Comparison of ENCODE assay signal across 16 cellular contexts in the genomic region with DNA sequence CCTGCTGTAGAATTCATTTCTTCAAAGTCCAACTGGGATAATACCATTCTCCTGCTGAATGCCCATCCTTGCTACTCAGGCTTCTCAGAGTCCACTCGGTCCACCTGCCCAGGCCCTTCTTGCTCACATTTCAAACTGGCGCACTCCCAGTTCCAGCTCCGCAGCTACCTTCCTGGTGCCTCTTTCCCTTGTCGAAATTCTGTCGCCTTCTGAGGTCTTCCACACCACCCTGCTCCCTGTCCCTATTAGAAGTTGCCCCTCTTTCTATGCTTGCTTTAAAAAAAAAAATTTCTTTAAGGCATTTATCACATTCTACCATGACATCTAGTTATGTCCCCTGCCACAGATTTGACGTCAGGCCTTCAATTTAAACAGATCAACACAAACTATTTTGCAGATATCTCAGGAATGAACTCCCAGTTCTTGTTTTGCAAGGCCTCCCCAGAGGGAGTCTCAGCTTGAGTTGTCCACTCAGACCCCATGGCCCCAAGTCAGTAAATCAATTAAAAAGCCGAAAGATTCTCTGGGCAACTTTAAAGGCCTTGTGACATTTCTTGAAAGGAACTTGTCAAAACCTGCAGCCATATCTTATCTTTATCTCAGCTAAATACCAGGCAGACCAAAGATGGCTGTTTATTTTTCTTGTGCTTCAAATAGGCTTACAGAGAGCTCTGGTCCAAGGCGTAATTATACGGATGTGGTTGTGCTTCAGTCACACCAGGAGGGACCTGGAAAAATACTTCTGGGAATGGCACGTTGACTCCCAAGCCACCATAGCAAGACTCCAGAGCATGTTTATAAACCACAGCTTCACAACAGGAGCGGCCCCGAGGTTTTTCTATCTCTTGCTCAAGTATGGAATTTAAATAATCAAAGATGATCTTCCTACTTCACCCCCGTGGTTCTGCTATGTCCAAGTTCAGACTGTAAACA. TPM values are rescaled to one million over a fixed set of nuclear protein-coding genes. Genes with fewer than 3 reads are reported as not detected.
DNase-seq lines count a peak whose midpoint lies in the region; ATAC-seq and TF ChIP-seq lines count a peak whose summit lies in the region.
"Had no signal": no experiment of that assay in that cellular context is flagged by ENCODE, and none has a peak within 500 bp of the region (broad histone marks: within the 10 kb centered on the region; RNA-seq: fewer than 3 reads in every experiment).

No MANE protein-coding gene starts in this region.

- no peak overlapping the region for H3K4me3 ChIP-seq in trophoblast cell (ENCODE audit: low read depth, low read length)

- no peaks in the 10 kb centered on the region for H3K9me3 ChIP-seq in trophoblast cell (ENCODE audit: insufficient read depth, low read depth, low read length)
- H3K9me3 ChIP-seq: thyroid gland had no signal

- H3K9ac ChIP-seq in trophoblast cell (ENCODE audit: low read length) = no peak overlapping the region
- H3K9ac ChIP-seq: GM23248 had no signal

- no peak for TF ChIP-seq CTCF in endothelial cell (IDR thresholded peaks at IDR 0.05; ENCODE audit: unreplicated experiment)

- H3K36me3 ChIP-seq in trophoblast cell (ENCODE audit: control insufficient read depth in 1 of 2, insufficient read depth in 2 of 2, low read length in 2 of 2) = peaks cover 4 to 5% of the 10 kb centered on the region in 2 experiments
- H3K36me3 ChIP-seq: thyroid gland had no signal

- no peak overlapping the region for H4K12ac ChIP-seq in trophoblast cell (ENCODE audit: low read depth, low read length)

- H3K27me3 ChIP-seq in trophoblast cell (ENCODE audit: insufficient read depth, low read length) = no peaks in the 10 kb centered on the region
- H3K27me3 ChIP-seq: thyroid gland had no signal

- H3K27me3 Mint-ChIP-seq in activated CD4-positive, alpha-beta T cell treated with anti-CD3 and anti-CD28 coated beads, Interleukin-2, amount 10 ng/mL, durations not matched to agents 24 days and 14 days = peaks cover 13% of the 10 kb centered on the region
- H3K27me3 Mint-ChIP-seq in endothelial cell (ENCODE audit: unreplicated experiment) = peaks cover 13% of the 10 kb centered on the region

- peaks cover 28% of the 10 kb centered on the region for H3K4me1 Mint-ChIP-seq in activated CD4-positive, alpha-beta T cell treated with anti-CD3 and anti-CD28 coated beads, Interleukin-2, amount 10 ng/mL, durations not matched to agents 24 days and 14 days
- H3K4me1 Mint-ChIP-seq in endothelial cell (ENCODE audit: unreplicated experiment) = peaks cover 34% of the 10 kb centered on the region

- H2BK12ac ChIP-seq in trophoblast cell (ENCODE audit: low read length) = peak overlapping the region; percentile 46

- peak overlapping the region; percentile 93 for H3K4ac ChIP-seq in trophoblast cell (ENCODE audit: low read depth, low read length)

- no peak overlapping the region for H3K27ac Mint-ChIP-seq in activated CD4-positive, alpha-beta T cell treated with anti-CD3 and anti-CD28 coated beads, Interleukin-2, amount 10 ng/mL, durations not matched to agents 24 days and 14 days
- no peak overlapping the region for H3K27ac Mint-ChIP-seq in endothelial cell (ENCODE audit: unreplicated experiment)

- peak overlapping the region; percentile 68 for H4K8ac ChIP-seq in trophoblast cell (ENCODE audit: low read depth, low read length)

- peak overlapping the region; percentile 24 for H3K4me2 ChIP-seq in trophoblast cell (ENCODE audit: low read length)

- H3K79me2 ChIP-seq in trophoblast cell (ENCODE audit: control insufficient read depth, insufficient read depth, low read length, poor library complexity) = peaks cover 19% of the 10 kb centered on the region

- H3K23ac ChIP-seq in trophoblast cell (ENCODE audit: low read length) = no peak overlapping the region

- peak overlapping the region; percentile 36 for H4K91ac ChIP-seq in trophoblast cell (ENCODE audit: low read depth, low read length)

- peak overlapping the region; percentile 5 for H3K4me3 Mint-ChIP-seq in activated CD4-positive, alpha-beta T cell treated with anti-CD3 and anti-CD28 coated beads, Interleukin-2, amount 10 ng/mL, durations not matched to agents 24 days and 14 days
- H3K4me3 Mint-ChIP-seq in endothelial cell (ENCODE audit: unreplicated experiment) = peak overlapping the region; percentile 95

- peak overlapping the region; percentile 11 for H2AK5ac ChIP-seq in trophoblast cell (ENCODE audit: low read length)

- intact Hi-C loops in activated CD4-positive, alpha-beta T cell treated with anti-CD3 and anti-CD28 coated beads, Interleukin-2, amount 10 ng/mL, durations not matched to agents 24 days and 14 days (cut with micrococcal nuclease) = loop anchor here (10.0 kb wide), 1 partner anchor 177 kb away; no protein-coding TSS in a partner anchor

- H3K27ac ChIP-seq in trophoblast cell (ENCODE audit: low read depth, low read length) = peak overlapping the region; percentile 75
- H3K27ac ChIP-seq: GM23248, thyroid gland had no signal

- H3K4me1 ChIP-seq in trophoblast cell (ENCODE audit: control insufficient read depth in 1 of 2, insufficient read depth in 2 of 2, low read length in 2 of 2) = peaks cover 21 to 31% of the 10 kb centered on the region in 2 experiments

- WGBS in trophoblast cell (ENCODE audit: extremely low coverage, insufficient coverage, insufficient read length) = no CpG with 5 or more reads among the region's 13 CpGs

- no peak for DNase-seq in activated CD4-positive, alpha-beta T cell treated with anti-CD3 and anti-CD28 coated beads, Interleukin-2, amount 10 ng/mL, durations not matched to agents 24 days and 14 days
- DNase-seq in activated CD4-positive, alpha-beta T cell treated with anti-CD3 and anti-CD28 coated beads for 48 hours = no peak
- peak; percentile 65 for DNase-seq in OCI-M1 (lab: John Stamatoyannopoulos, UW)
- no peak for DNase-seq in endothelial cell (ENCODE audit: low spot score)
- DNase-seq in trophoblast cell = peak; percentile 43 to 71
- DNase-seq in Ammon's horn (ENCODE audit: low spot score) = no peak
- DNase-seq: activated gamma-delta T cell treated with Interleukin-2 at 50 U/mL for 16 hours, cortex of kidney, DMS79, GM23248, NCI-H1105 treated with DMSO at 0.1 percent for 48 hours, NCI-H524 treated with DMSO at 0.1 percent for 48 hours, thyroid gland had no signal

- H2BK5ac ChIP-seq in trophoblast cell (ENCODE audit: low read depth, low read length, poor library complexity) = peak overlapping the region; percentile 61

- H2AFZ ChIP-seq in trophoblast cell (ENCODE audit: insufficient read depth, low read length, poor library complexity) = no peak overlapping the region
- H2AFZ ChIP-seq: GM23248 had no signal

- H3K14ac ChIP-seq in trophoblast cell (ENCODE audit: low read length) = peak overlapping the region; percentile 85

- peak overlapping the region; percentile 69 for H3K18ac ChIP-seq in trophoblast cell (ENCODE audit: low read length)

- H3K79me1 ChIP-seq in trophoblast cell (ENCODE audit: low read length) = peaks cover 29% of the 10 kb centered on the region

- H3K36me3 Mint-ChIP-seq in activated CD4-positive, alpha-beta T cell treated with anti-CD3 and anti-CD28 coated beads, Interleukin-2, amount 10 ng/mL, durations not matched to agents 24 days and 14 days (ENCODE audit: low read depth) = peaks cover 6% of the 10 kb centered on the region
- H3K36me3 Mint-ChIP-seq in endothelial cell (ENCODE audit: low read depth, unreplicated experiment) = peaks cover 16% of the 10 kb centered on the region

- no peaks in the 10 kb centered on the region for H3K9me3 Mint-ChIP-seq in activated CD4-positive, alpha-beta T cell treated with anti-CD3 and anti-CD28 coated beads, Interleukin-2, amount 10 ng/mL, durations not matched to agents 24 days and 14 days
- H3K9me3 Mint-ChIP-seq in endothelial cell (ENCODE audit: unreplicated experiment) = no peaks in the 10 kb centered on the region

- peak overlapping the region; percentile 80 for H2BK120ac ChIP-seq in trophoblast cell (ENCODE audit: insufficient read depth, low read length, poor library complexity)

- ATAC-seq in GM18519 (IDR thresholded peaks at IDR 0.05; ENCODE audit: low FRiP score, unreplicated experiment) (no peak), GM21786 (IDR thresholded peaks at IDR 0.05; ENCODE audit: unreplicated experiment) (no peak)
- ATAC-seq: Right ventricle myocardium inferior had no signal

RNA-seq across cellular contexts. Expression of gene FAM89A, which starts 2.2 kb away (rescaled TPM):
- 20.2 and 20.3 TPM in 2 replicates for total RNA-seq in activated CD4-positive, alpha-beta T cell treated with anti-CD3 and anti-CD28 coated beads, Interleukin-2, amount 10 ng/mL, durations not matched to agents 24 days and 14 days
- 48.0 TPM for total RNA-seq in endothelial cell (ENCODE audit: unreplicated experiment)
- 44.3 and 47.9 TPM in 2 replicates for polyA plus RNA-seq in trophoblast cell (2013)

RNA-seq across cellular contexts. Expression of gene ARV1, which starts 59.0 kb away (rescaled TPM):
- 15.0 and 15.2 TPM in 2 replicates for total RNA-seq in activated CD4-positive, alpha-beta T cell treated with anti-CD3 and anti-CD28 coated beads, Interleukin-2, amount 10 ng/mL, durations not matched to agents 24 days and 14 days
- total RNA-seq in endothelial cell (ENCODE audit: unreplicated experiment) = 8.3 TPM
- polyA plus RNA-seq in trophoblast cell (2013) = 14.3 and 14.6 TPM in 2 replicates

RNA-seq across cellular contexts. Expression of gene TTC13, which starts 59.2 kb away (rescaled TPM):
- total RNA-seq in activated CD4-positive, alpha-beta T cell treated with anti-CD3 and anti-CD28 coated beads, Interleukin-2, amount 10 ng/mL, durations not matched to agents 24 days and 14 days = 22.7 and 23.8 TPM in 2 replicates
- 62.5 TPM for total RNA-seq in endothelial cell (ENCODE audit: unreplicated experiment)
- polyA plus RNA-seq in trophoblast cell (2013) = 5.5 and 6.0 TPM in 2 replicates

Comparison
In these comparisons a context has a peak if more than half of its experiments do, and no peak if none do; other contexts are left out.
1. DNase-seq: peak in OCI-M1 (single experiment) and trophoblast cell (2 of 2); none in activated CD4-positive, alpha-beta T cell treated with anti-CD3 and anti-CD28 coated beads, Interleukin-2, amount 10 ng/mL, durations not matched to agents 24 days and 14 days (single experiment), activated CD4-positive, alpha-beta T cell treated with anti-CD3 and anti-CD28 coated beads for 48 hours (single experiment), endothelial cell (single experiment) and Ammon's horn (single experiment).